25 cellular contexts compared by ENCODE assay signal in genomic region chr1:47228644-47229030, GRCh38. TPM values are rescaled to one million over a fixed set of nuclear protein-coding genes. Genes with fewer than 3 reads are reported as not detected.
DNase-seq lines count a peak whose midpoint lies in the region; ATAC-seq and TF ChIP-seq lines count a peak whose summit lies in the region.
"Had no signal": no experiment of that assay in that cellular context is flagged by ENCODE, and none has a peak within 500 bp of the region (broad histone marks: within the 10 kb centered on the region; RNA-seq: fewer than 3 reads in every experiment).

No MANE protein-coding gene starts in this region.

- no peak overlapping the region for H2BK12ac ChIP-seq in H9 (ENCODE audit: insufficient read length, low read depth, low read length)

- H3K14ac ChIP-seq in H9 (ENCODE audit: insufficient read depth, low read length) = no peak overlapping the region

- H3K4me3 Mint-ChIP-seq in H9 (peak overlapping the region in 1 of 2 experiments; percentile 79; a peak in 1 of 5 replicates), immature natural killer cell (no peak overlapping the region)
- H3K4me3 Mint-ChIP-seq in activated T-cell treated with anti-CD3 and anti-CD28 coated beads, Interleukin-2, amount 50 U/mL, for 4 hours = no peak overlapping the region
- H3K4me3 Mint-ChIP-seq: activated naive CD8-positive, alpha-beta T cell treated with anti-CD3 and anti-CD28 coated beads, Interleukin-2, amount 50 U/mL, for 24 hours; activated T-helper 17 cell treated with anti-CD3 and anti-CD28 coated beads, Interleukin-2, amount 50 U/mL, for 72 hours; central memory CD8-positive, alpha-beta T cell had no signal

- H3K27ac Mint-ChIP-seq in H9 = no peak overlapping the region
- H3K27ac Mint-ChIP-seq in immature natural killer cell = no peak overlapping the region
- H3K27ac Mint-ChIP-seq: activated naive CD8-positive, alpha-beta T cell treated with anti-CD3 and anti-CD28 coated beads, Interleukin-2, amount 50 U/mL, for 24 hours; activated T-helper 17 cell treated with anti-CD3 and anti-CD28 coated beads, Interleukin-2, amount 50 U/mL, for 72 hours; CD4-positive, alpha-beta memory T cell; endodermal cell had no signal

- no peak overlapping the region for H4K91ac ChIP-seq in H9 (ENCODE audit: insufficient read length, low read depth, low read length)

- no peak for DNase-seq in H9
- DNase-seq in dermis blood vessel endothelial cell = peak; percentile 58
- no peak for DNase-seq in sigmoid colon
- no peak for DNase-seq in activated T-cell treated with anti-CD3 and anti-CD28 coated beads, Interleukin-2, amount 50 U/mL, for 4 hours
- no peak for DNase-seq in central memory CD4-positive, alpha-beta T cell
- DNase-seq in immature natural killer cell = no peak
- DNase-seq in GM03348 (ENCODE audit: low spot score) = no peak
- DNase-seq: activated naive CD8-positive, alpha-beta T cell treated with anti-CD3 and anti-CD28 coated beads, Interleukin-2, amount 50 U/mL, for 24 hours; CD4-positive, alpha-beta memory T cell; DMS79; midbrain; NCI-H1417 treated with DMSO at 0.1 percent for 48 hours; NCI-H2227 treated with DMSO at 0.1 percent for 48 hours; stimulated activated CD4-positive, alpha-beta T cell treated with anti-CD3 and anti-CD28 coated beads, Interleukin-2, amount 100 ng/mL, for 24 hours; T-helper 1 cell; WERI-Rb-1 had no signal

- no peaks in the 10 kb centered on the region; the same call in 1 of the 2 replicates for H3K4me1 ChIP-seq in H9 (ENCODE audit: insufficient read depth, low read length)
- H3K4me1 ChIP-seq in iPS-18a (ENCODE audit: control insufficient read depth, low read depth, low read length) = peaks cover 52% of the 10 kb centered on the region
- peaks cover 0 to 56% (median 39%) of the 10 kb centered on the region in 4 donors for H3K4me1 ChIP-seq in sigmoid colon

- H3K18ac ChIP-seq in H9 (ENCODE audit: insufficient read length, low read depth, low read length) = no peak overlapping the region

- H3K27me3 ChIP-seq in H9 (ENCODE audit: insufficient read depth, low read length) (peaks cover 96% of the 10 kb centered on the region), iPS-18a (ENCODE audit: control insufficient read depth, insufficient read depth, low read length) (peaks cover 100% of the 10 kb centered on the region), sigmoid colon (peaks cover 76 to 100% (median 98%) of the 10 kb centered on the region in 3 donors)

- intact Hi-C loops in sigmoid colon (cut with DNase I) = no loop called here

- no peak overlapping the region for H3T11ph ChIP-seq in H9 (ENCODE audit: low read length)

- H4K8ac ChIP-seq in H9 (replicated peaks; ENCODE audit: insufficient read length, low read depth, low read length) = no peak overlapping the region

- peaks cover 35 to 54% of the 10 kb centered on the region in 2 experiments for H3K4me1 Mint-ChIP-seq in H9
- peaks cover 34% of the 10 kb centered on the region for H3K4me1 Mint-ChIP-seq in activated T-cell treated with anti-CD3 and anti-CD28 coated beads, Interleukin-2, amount 50 U/mL, for 4 hours (ENCODE audit: low read depth)
- H3K4me1 Mint-ChIP-seq in immature natural killer cell = peaks cover 25 to 35% of the 10 kb centered on the region in 2 donors

- H3K9ac ChIP-seq in H9 (ENCODE audit: extremely low read depth, insufficient read length, low read length) = no peak overlapping the region
- no peak overlapping the region for H3K9ac ChIP-seq in iPS-18a (ENCODE audit: low read length)

- H3K36me3 ChIP-seq in iPS-18a (ENCODE audit: control insufficient read depth, low read depth, low read length) (no peaks in the 10 kb centered on the region), sigmoid colon (no peaks in the 10 kb centered on the region)
- H3K36me3 ChIP-seq: WERI-Rb-1 had no signal

- TF ChIP-seq EP300 in sigmoid colon (IDR thresholded peaks at IDR 0.05) = no peak

- peaks cover 0 to 7% of the 10 kb centered on the region in 2 experiments; a peak in 2 of 5 replicates for H3K9me3 Mint-ChIP-seq in H9
- no peaks in the 10 kb centered on the region for H3K9me3 Mint-ChIP-seq in activated T-cell treated with anti-CD3 and anti-CD28 coated beads, Interleukin-2, amount 50 U/mL, for 4 hours
- no peaks in the 10 kb centered on the region for H3K9me3 Mint-ChIP-seq in immature natural killer cell
- H3K9me3 Mint-ChIP-seq: activated naive CD8-positive, alpha-beta T cell treated with anti-CD3 and anti-CD28 coated beads, Interleukin-2, amount 50 U/mL, for 24 hours; activated T-helper 17 cell treated with anti-CD3 and anti-CD28 coated beads, Interleukin-2, amount 50 U/mL, for 72 hours; central memory CD8-positive, alpha-beta T cell; endodermal cell; neural crest cell had no signal

- H4K20me1 ChIP-seq in H9 (ENCODE audit: control insufficient read depth, insufficient read depth, insufficient read length) = peaks cover 2% of the 10 kb centered on the region

- H2BK120ac ChIP-seq in H9 (ENCODE audit: low read depth, low read length, poor library complexity, severe bottlenecking) = no peak overlapping the region

- TF ChIP-seq POLR2A in sigmoid colon (IDR thresholded peaks at IDR 0.05) = no peak

- peaks cover 81% of the 10 kb centered on the region for H3K27me3 Mint-ChIP-seq in H9 (ENCODE audit: low read depth)
- peaks cover 75% of the 10 kb centered on the region for H3K27me3 Mint-ChIP-seq in activated T-cell treated with anti-CD3 and anti-CD28 coated beads, Interleukin-2, amount 50 U/mL, for 4 hours (ENCODE audit: low read depth)
- H3K27me3 Mint-ChIP-seq in immature natural killer cell (ENCODE audit: low read depth in 3 of 3) = peaks cover 19 to 42% (median 37%) of the 10 kb centered on the region in 3 donors
- H3K27me3 Mint-ChIP-seq: central memory CD8-positive, alpha-beta T cell had no signal

- H2BK15ac ChIP-seq in H9 (ENCODE audit: low read depth, low read length) = no peak overlapping the region

- H3K36me3 Mint-ChIP-seq in H9 (ENCODE audit: insufficient read depth in 1 of 3, low read depth in 3 of 3) (peaks cover 0 to 3% (median 0%) of the 10 kb centered on the region in 3 experiments; a peak in 2 of 7 replicates), immature natural killer cell (no peaks in the 10 kb centered on the region)
- no peaks in the 10 kb centered on the region for H3K36me3 Mint-ChIP-seq in activated T-cell treated with anti-CD3 and anti-CD28 coated beads, Interleukin-2, amount 50 U/mL, for 4 hours (ENCODE audit: insufficient read depth)
- H3K36me3 Mint-ChIP-seq: CD4-positive, alpha-beta memory T cell had no signal

- H3K23me2 ChIP-seq in H9 (ENCODE audit: insufficient read length, low read depth, low read length, poor library complexity, severe bottlenecking) = peaks cover 18% of the 10 kb centered on the region

- no peak overlapping the region for H4K5ac ChIP-seq in H9 (ENCODE audit: insufficient read length, low read depth, low read length)

- H3K9me3 ChIP-seq in H9 (ENCODE audit: control insufficient read depth, low read depth, low read length) (no peaks in the 10 kb centered on the region), iPS-18a (ENCODE audit: control insufficient read depth, low read depth, low read length) (no peaks in the 10 kb centered on the region), sigmoid colon (no peaks in the 10 kb centered on the region)

- peak overlapping the region; percentile 49 for H3K4me3 ChIP-seq in iPS-18a (ENCODE audit: low read length)
- peak overlapping the region in 2 of 4 donors; percentile 1 to 19 for H3K4me3 ChIP-seq in sigmoid colon

- H3K4me2 ChIP-seq in H9 (ENCODE audit: insufficient read depth, insufficient read length, low read length) = peak overlapping the region; percentile 65

- TF ChIP-seq CTCF in H9 (conservative IDR thresholded peaks at IDR 0.05) = no peak
- no peak for TF ChIP-seq CTCF in sigmoid colon (IDR thresholded peaks at IDR 0.05)

- no peak for ATAC-seq in activated T-cell treated with anti-CD3 and anti-CD28 coated beads, Interleukin-2, amount 50 U/mL, for 4 hours
- ATAC-seq: activated naive CD8-positive, alpha-beta T cell treated with anti-CD3 and anti-CD28 coated beads, Interleukin-2, amount 50 U/mL, for 24 hours; activated T-helper 17 cell treated with anti-CD3 and anti-CD28 coated beads, Interleukin-2, amount 50 U/mL, for 72 hours; HCT116; sciatic nerve had no signal

- H3K4ac ChIP-seq in H9 (ENCODE audit: low read depth, low read length) = no peak overlapping the region

- H3K79me1 ChIP-seq in H9 (ENCODE audit: insufficient read depth, low read depth, low read length, poor library complexity, severe bottlenecking) = no peaks in the 10 kb centered on the region

- WGBS in H9 (ENCODE audit: extremely low coverage, insufficient read length, low lambda C conversion rate) = no CpG with 5 or more reads among the region's 12 CpGs
- WGBS in sigmoid colon, 2 donors = 64 to 79% methylated on average over 12 of the region's 12 CpGs

- no peak overlapping the region for H2AK5ac ChIP-seq in H9 (ENCODE audit: insufficient read length, low read length)

- H2AFZ ChIP-seq in H9 (ENCODE audit: low read length) = no peak overlapping the region

- no peak overlapping the region for H3K23ac ChIP-seq in H9 (ENCODE audit: insufficient read length, low read depth, low read length)

- H3K79me2 ChIP-seq in H9 (ENCODE audit: insufficient read depth, low read length) = no peaks in the 10 kb centered on the region

- no peak overlapping the region for H2BK5ac ChIP-seq in H9 (ENCODE audit: insufficient read length, low read length)

- H3K27ac ChIP-seq in H9 (ENCODE audit: insufficient read length, low read depth, low read length) = no peak overlapping the region
- no peak overlapping the region for H3K27ac ChIP-seq in iPS-18a (ENCODE audit: low read length)
- peak overlapping the region in 3 of 4 donors; percentile 40 to 64 (median 41) for H3K27ac ChIP-seq in sigmoid colon
- H3K27ac ChIP-seq: WERI-Rb-1 had no signal

- H3K56ac ChIP-seq in H9 (ENCODE audit: insufficient read length, low read depth, low read length) = no peak overlapping the region

- no peak overlapping the region for H2BK20ac ChIP-seq in H9 (ENCODE audit: low read depth, low read length, poor library complexity, severe bottlenecking)

RNA-seq across cellular contexts. Expression of gene TAL1, which starts 3.4 kb away (rescaled TPM):
- total RNA-seq in H9 (2021) = 0.04 TPM in 1 of 2 replicates, not detected in the other
- 61.1 and 84.5 TPM in 2 replicates for total RNA-seq in dermis blood vessel endothelial cell
- total RNA-seq in sigmoid colon = 1 to 10 TPM; 2.3 to 3.9 (median 3.2) TPM
- 1 to 10 TPM in 2 of 3 donors, not detected in 1; 1.2 to 1.4 TPM for polyA plus RNA-seq in sigmoid colon
- under 1 TPM; 0.05 to 0.14 (median 0.11) TPM for total RNA-seq in activated T-cell treated with anti-CD3 and anti-CD28 coated beads, Interleukin-2, amount 50 U/mL, for 4 hours
- 1 to 10 TPM in 1 of 3 donors, not detected in 2; 1.7 TPM for polyA plus RNA-seq in immature natural killer cell
- total RNA-seq: activated T-helper 17 cell treated with anti-CD3 and anti-CD28 coated beads, Interleukin-2, amount 50 U/mL, for 72 hours; CD4-positive, alpha-beta memory T cell; fibroblast of villous mesenchyme had no signal
- polyA plus RNA-seq: AG04450; CD4-positive, alpha-beta memory T cell had no signal

RNA-seq across cellular contexts. Expression of gene PDZK1IP1, which starts 38.8 kb away (rescaled TPM):
- total RNA-seq in H9 (2021) = not detected in 2 replicates
- 0.42 and 1.0 TPM in 2 replicates for total RNA-seq in dermis blood vessel endothelial cell
- not detected for total RNA-seq in sigmoid colon
- 100 to 1,000 TPM in 1 of 3 donors, 10 to 100 TPM in 2; 31.9 to 291 (median 35.4) TPM for polyA plus RNA-seq in sigmoid colon
- total RNA-seq in activated T-cell treated with anti-CD3 and anti-CD28 coated beads, Interleukin-2, amount 50 U/mL, for 4 hours = not detected
- polyA plus RNA-seq in immature natural killer cell = 1 to 10 TPM in 1 of 3 donors, under 1 TPM in 1, not detected in 1; 0.58 to 7.5 TPM
- total RNA-seq: activated T-helper 17 cell treated with anti-CD3 and anti-CD28 coated beads, Interleukin-2, amount 50 U/mL, for 72 hours; CD4-positive, alpha-beta memory T cell; endodermal cell; neural crest cell had no signal
- polyA plus RNA-seq: AG04450; CD4-positive, alpha-beta memory T cell had no signal

Comparison
In these comparisons a context has a peak if more than half of its experiments do, and no peak if none do; other contexts are left out.
1. H3K27ac ChIP-seq: peak in sigmoid colon (3 of 4); none in H9 (single experiment) and iPS-18a (single experiment).
2. RNA of gene TAL1, which starts 3.4 kb away (total RNA-seq): 61.1 to 84.5 TPM in dermis blood vessel endothelial cell; 2.3 to 3.9 TPM in sigmoid colon, 0.05 to 0.14 TPM in activated T-cell treated with anti-CD3 and anti-CD28 coated beads, Interleukin-2, amount 50 U/mL, for 4 hours and 0.04 TPM in H9; every median in the first group is over 10 times any median in the second.